2 cellular contexts compared by ENCODE assay signal in the genomic region with DNA sequence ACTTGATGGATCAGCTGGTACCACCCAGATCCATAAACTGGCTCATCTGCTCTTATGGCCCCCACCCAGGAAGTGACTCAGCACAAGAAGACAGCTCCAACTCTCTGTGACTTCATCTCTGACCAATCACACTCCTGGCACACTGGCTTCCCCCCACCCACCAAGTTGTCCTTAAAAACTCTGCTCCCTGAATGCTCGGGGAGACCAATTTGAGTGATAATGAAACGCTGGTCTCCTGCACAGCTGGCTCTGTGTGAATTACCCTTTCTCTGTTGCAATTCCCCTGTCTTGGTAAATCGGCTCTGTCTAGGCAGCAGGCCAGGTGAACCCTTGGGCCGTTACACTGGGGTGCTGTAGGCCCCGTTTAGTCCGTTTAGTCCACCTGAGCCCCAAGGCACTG.
TF ChIP-seq lines count a peak whose summit lies in the region.

No MANE protein-coding gene starts in this region.

TF ChIP-seq in K562, 482 proteins besides CTCF, POLR2A, EP300 and RAD21 (continued from another document and continues in another):
- TF ChIP-seq ZNF253 (CRISPR knock-in tag; conservative IDR thresholded peaks at IDR 0.05) (no peak), CCNT2 (IDR thresholded peaks at IDR 0.05; ENCODE audit: borderline replicate concordance, extremely low read depth, insufficient read length, low read depth, low read length) (no peak), ZNF347 (CRISPR knock-in tag; IDR thresholded peaks at IDR 0.05; ENCODE audit: low read depth) (no peak), SP1 (CRISPR knock-in tag; IDR thresholded peaks at IDR 0.05) (no peak), CBX3 (IDR thresholded peaks at IDR 0.05; ENCODE audit: borderline replicate concordance in 1 of 2, low read length in 2 of 2) (peak in 1 of 2 experiments; percentile 73; a peak in 1 of 3 replicates), BRCA1 (IDR thresholded peaks at IDR 0.05) (no peak), BRCA1 (CRISPR knock-in tag; IDR thresholded peaks at IDR 0.05) (no peak), SMC3 (conservative IDR thresholded peaks at IDR 0.05; ENCODE audit: insufficient read depth, low read depth, low read length) (no peak), KDM2B (CRISPR knock-in tag; IDR thresholded peaks at IDR 0.05) (no peak), ILF3 (IDR thresholded peaks at IDR 0.05; ENCODE audit: borderline replicate concordance) (no peak), CHCHD3 (CRISPR knock-in tag; IDR thresholded peaks at IDR 0.05) (no peak), SRF (CRISPR knock-in tag; IDR thresholded peaks at IDR 0.05) (no peak), CXXC5 (CRISPR knock-in tag; IDR thresholded peaks at IDR 0.05) (no peak), TRIM24 (IDR thresholded peaks at IDR 0.05) (peak; percentile 51 to 73), PTBP1 (IDR thresholded peaks at IDR 0.05; ENCODE audit: low read depth, low read length) (no peak), MTA2 (IDR thresholded peaks at IDR 0.05; ENCODE audit: low read depth) (no peak), FOXA1 (IDR thresholded peaks at IDR 0.05; ENCODE audit: borderline replicate concordance) (no peak), NR3C1 (CRISPR knock-in tag; IDR thresholded peaks at IDR 0.05) (no peak), SRSF1 (IDR thresholded peaks at IDR 0.05; ENCODE audit: low read depth, low read length) (no peak), RBM25 (IDR thresholded peaks at IDR 0.05; ENCODE audit: low read depth, low read length, severe bottlenecking) (no peak), ERF (CRISPR knock-in tag; IDR thresholded peaks at IDR 0.05) (no peak), ZNF316 (IDR thresholded peaks at IDR 0.05) (peak; percentile 73), ZFX (CRISPR knock-in tag; IDR thresholded peaks at IDR 0.05) (no peak), CAMTA2 (CRISPR knock-in tag; conservative IDR thresholded peaks at IDR 0.05) (no peak), ZNF584 (CRISPR knock-in tag; IDR thresholded peaks at IDR 0.05; ENCODE audit: low read depth) (no peak), ZNF57 (CRISPR knock-in tag; IDR thresholded peaks at IDR 0.05) (no peak), FOSL1 (tag; conservative IDR thresholded peaks at IDR 0.05) (no peak), KAT7 (CRISPR knock-in tag; IDR thresholded peaks at IDR 0.05; ENCODE audit: borderline replicate concordance) (no peak), JUND (IDR thresholded peaks at IDR 0.05; ENCODE audit: borderline replicate concordance, low read depth, low read length) (peak; percentile 35; the same call in 1 of the 2 replicates), JUND (tag; IDR thresholded peaks at IDR 0.05; ENCODE audit: borderline replicate concordance, low read depth, low read length) (peak; percentile 11; the same call in 1 of the 3 replicates), MYC (IDR thresholded peaks at IDR 0.05; ENCODE audit: low read depth, low read length) (no peak), MYC (CRISPR knock-in tag; IDR thresholded peaks at IDR 0.05; ENCODE audit: borderline replicate concordance, low read depth) (no peak), ZNF184 (CRISPR knock-in tag; IDR thresholded peaks at IDR 0.05) (no peak), PRMT5 (CRISPR knock-in tag; IDR thresholded peaks at IDR 0.05) (no peak), MYNN (IDR thresholded peaks at IDR 0.05) (no peak), MYNN (CRISPR knock-in tag; IDR thresholded peaks at IDR 0.05) (no peak)
- TF ChIP-seq, protein P1, sequence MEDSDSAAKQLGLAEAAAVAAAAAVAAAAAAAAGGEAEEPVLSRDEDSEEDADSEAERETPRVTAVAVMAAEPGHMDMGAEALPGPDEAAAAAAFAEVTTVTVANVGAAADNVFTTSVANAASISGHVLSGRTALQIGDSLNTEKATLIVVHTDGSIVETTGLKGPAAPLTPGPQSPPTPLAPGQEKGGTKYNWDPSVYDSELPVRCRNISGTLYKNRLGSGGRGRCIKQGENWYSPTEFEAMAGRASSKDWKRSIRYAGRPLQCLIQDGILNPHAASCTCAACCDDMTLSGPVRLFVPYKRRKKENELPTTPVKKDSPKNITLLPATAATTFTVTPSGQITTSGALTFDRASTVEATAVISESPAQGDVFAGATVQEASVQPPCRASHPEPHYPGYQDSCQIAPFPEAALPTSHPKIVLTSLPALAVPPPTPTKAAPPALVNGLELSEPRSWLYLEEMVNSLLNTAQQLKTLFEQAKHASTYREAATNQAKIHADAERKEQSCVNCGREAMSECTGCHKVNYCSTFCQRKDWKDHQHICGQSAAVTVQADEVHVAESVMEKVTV (CRISPR knock-in tag; IDR thresholded peaks at IDR 0.05): no peak
- TF ChIP-seq, protein P2, sequence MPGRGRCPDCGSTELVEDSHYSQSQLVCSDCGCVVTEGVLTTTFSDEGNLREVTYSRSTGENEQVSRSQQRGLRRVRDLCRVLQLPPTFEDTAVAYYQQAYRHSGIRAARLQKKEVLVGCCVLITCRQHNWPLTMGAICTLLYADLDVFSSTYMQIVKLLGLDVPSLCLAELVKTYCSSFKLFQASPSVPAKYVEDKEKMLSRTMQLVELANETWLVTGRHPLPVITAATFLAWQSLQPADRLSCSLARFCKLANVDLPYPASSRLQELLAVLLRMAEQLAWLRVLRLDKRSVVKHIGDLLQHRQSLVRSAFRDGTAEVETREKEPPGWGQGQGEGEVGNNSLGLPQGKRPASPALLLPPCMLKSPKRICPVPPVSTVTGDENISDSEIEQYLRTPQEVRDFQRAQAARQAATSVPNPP (IDR thresholded peaks at IDR 0.05; ENCODE audit: borderline replicate concordance, insufficient read depth, insufficient read length): no peak
- TF ChIP-seq, protein P3, sequence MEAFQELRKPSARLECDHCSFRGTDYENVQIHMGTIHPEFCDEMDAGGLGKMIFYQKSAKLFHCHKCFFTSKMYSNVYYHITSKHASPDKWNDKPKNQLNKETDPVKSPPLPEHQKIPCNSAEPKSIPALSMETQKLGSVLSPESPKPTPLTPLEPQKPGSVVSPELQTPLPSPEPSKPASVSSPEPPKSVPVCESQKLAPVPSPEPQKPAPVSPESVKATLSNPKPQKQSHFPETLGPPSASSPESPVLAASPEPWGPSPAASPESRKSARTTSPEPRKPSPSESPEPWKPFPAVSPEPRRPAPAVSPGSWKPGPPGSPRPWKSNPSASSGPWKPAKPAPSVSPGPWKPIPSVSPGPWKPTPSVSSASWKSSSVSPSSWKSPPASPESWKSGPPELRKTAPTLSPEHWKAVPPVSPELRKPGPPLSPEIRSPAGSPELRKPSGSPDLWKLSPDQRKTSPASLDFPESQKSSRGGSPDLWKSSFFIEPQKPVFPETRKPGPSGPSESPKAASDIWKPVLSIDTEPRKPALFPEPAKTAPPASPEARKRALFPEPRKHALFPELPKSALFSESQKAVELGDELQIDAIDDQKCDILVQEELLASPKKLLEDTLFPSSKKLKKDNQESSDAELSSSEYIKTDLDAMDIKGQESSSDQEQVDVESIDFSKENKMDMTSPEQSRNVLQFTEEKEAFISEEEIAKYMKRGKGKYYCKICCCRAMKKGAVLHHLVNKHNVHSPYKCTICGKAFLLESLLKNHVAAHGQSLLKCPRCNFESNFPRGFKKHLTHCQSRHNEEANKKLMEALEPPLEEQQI (IDR thresholded peaks at IDR 0.05): no peak

TF ChIP-seq in WTC11, 78 proteins besides CTCF, POLR2A, EP300 and RAD21 (continued from another document):
- TF ChIP-seq, protein P4, sequence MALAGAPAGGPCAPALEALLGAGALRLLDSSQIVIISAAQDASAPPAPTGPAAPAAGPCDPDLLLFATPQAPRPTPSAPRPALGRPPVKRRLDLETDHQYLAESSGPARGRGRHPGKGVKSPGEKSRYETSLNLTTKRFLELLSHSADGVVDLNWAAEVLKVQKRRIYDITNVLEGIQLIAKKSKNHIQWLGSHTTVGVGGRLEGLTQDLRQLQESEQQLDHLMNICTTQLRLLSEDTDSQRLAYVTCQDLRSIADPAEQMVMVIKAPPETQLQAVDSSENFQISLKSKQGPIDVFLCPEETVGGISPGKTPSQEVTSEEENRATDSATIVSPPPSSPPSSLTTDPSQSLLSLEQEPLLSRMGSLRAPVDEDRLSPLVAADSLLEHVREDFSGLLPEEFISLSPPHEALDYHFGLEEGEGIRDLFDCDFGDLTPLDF (CRISPR knock-in tag; IDR thresholded peaks at IDR 0.05): no peak
- TF ChIP-seq, protein P5, sequence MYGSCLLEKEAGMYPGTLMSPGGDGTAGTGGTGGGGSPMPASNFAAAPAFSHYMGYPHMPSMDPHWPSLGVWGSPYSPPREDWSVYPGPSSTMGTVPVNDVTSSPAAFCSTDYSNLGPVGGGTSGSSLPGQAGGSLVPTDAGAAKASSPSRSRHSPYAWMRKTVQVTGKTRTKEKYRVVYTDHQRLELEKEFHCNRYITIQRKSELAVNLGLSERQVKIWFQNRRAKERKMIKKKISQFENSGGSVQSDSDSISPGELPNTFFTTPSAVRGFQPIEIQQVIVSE (CRISPR knock-in tag; IDR thresholded peaks at IDR 0.05; ENCODE audit: borderline replicate concordance): no peak
- TF ChIP-seq, protein P6, sequence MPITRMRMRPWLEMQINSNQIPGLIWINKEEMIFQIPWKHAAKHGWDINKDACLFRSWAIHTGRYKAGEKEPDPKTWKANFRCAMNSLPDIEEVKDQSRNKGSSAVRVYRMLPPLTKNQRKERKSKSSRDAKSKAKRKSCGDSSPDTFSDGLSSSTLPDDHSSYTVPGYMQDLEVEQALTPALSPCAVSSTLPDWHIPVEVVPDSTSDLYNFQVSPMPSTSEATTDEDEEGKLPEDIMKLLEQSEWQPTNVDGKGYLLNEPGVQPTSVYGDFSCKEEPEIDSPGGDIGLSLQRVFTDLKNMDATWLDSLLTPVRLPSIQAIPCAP (CRISPR knock-in tag; IDR thresholded peaks at IDR 0.05): no peak
- TF ChIP-seq, protein P7, sequence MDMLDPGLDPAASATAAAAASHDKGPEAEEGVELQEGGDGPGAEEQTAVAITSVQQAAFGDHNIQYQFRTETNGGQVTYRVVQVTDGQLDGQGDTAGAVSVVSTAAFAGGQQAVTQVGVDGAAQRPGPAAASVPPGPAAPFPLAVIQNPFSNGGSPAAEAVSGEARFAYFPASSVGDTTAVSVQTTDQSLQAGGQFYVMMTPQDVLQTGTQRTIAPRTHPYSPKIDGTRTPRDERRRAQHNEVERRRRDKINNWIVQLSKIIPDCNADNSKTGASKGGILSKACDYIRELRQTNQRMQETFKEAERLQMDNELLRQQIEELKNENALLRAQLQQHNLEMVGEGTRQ (CRISPR knock-in tag; IDR thresholded peaks at IDR 0.05): no peak
- no peak for TF ChIP-seq GTF2I (CRISPR knock-in tag; conservative IDR thresholded peaks at IDR 0.05)
- no peak for TF ChIP-seq NR3C1 (CRISPR knock-in tag; conservative IDR thresholded peaks at IDR 0.05; ENCODE audit: low read depth)
- TF ChIP-seq HMGA2 (CRISPR knock-in tag; IDR thresholded peaks at IDR 0.05): no peak
- no peak for TF ChIP-seq ATF1 (CRISPR knock-in tag; IDR thresholded peaks at IDR 0.05)
- no peak for TF ChIP-seq MXD4 (CRISPR knock-in tag; IDR thresholded peaks at IDR 0.05; ENCODE audit: borderline replicate concordance)
